10 cellular contexts compared by ENCODE assay signal in the genomic region with DNA sequence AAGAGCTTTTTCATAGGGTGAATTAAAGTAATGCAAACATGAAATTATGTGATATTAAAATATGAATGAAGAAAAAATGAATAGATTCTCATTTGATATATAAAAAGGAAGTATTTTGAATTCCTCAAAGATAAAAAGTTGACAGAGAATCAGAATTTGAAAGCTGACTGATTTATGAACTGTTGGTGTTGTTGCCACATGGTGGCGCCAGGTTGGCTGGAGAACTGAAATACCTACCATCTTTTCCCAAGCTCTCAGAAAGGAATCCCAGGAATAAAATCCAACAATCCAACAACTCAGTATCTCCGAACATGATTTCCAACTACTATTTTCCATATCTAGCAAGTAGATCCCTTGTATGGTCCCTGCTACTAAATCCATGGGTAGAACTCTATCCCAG. TPM values are rescaled to one million over a fixed set of nuclear protein-coding genes. Genes with fewer than 3 reads are reported as not detected.
DNase-seq lines count a peak whose midpoint lies in the region; ATAC-seq and TF ChIP-seq lines count a peak whose summit lies in the region.
"Had no signal": no experiment of that assay in that cellular context is flagged by ENCODE, and none has a peak within 500 bp of the region (broad histone marks: within the 10 kb centered on the region; RNA-seq: fewer than 3 reads in every experiment).

No MANE protein-coding gene starts in this region.

- H3K27me3 Mint-ChIP-seq in MCF 10A (ENCODE audit: insufficient read depth, unreplicated experiment) = peaks cover 24% of the 10 kb centered on the region

- H3K27ac ChIP-seq in breast epithelium (no peak overlapping the region), thoracic aorta (no peak overlapping the region), sigmoid colon (no peak overlapping the region)

- no peak overlapping the region for H3K4me3 Mint-ChIP-seq in MCF 10A (ENCODE audit: unreplicated experiment)

- CTCF ChIA-PET in MCF 10A (lab: Yijun Ruan, JAX) = interaction anchor here (0.5 to 3.8 kb wide), 16 partner anchors 10 to 367 kb away, joined by 3 to 45 read pairs (median 4); no protein-coding TSS in a partner anchor

- H3K27me3 ChIP-seq in breast epithelium (peaks cover 0 to 38% of the 10 kb centered on the region in 2 donors), thoracic aorta (replicated peaks; ENCODE audit: insufficient read depth) (no peaks in the 10 kb centered on the region), sigmoid colon (peaks cover 21 to 50% (median 44%) of the 10 kb centered on the region in 3 donors)

- no peak for TF ChIP-seq POLR2A in breast epithelium (IDR thresholded peaks at IDR 0.05)
- no peak for TF ChIP-seq POLR2A in sigmoid colon (IDR thresholded peaks at IDR 0.05)

- H3K36me3 ChIP-seq in breast epithelium (no peaks in the 10 kb centered on the region), thoracic aorta (no peaks in the 10 kb centered on the region), sigmoid colon (no peaks in the 10 kb centered on the region)

- intact Hi-C loops in MCF 10A (cut with micrococcal nuclease) = loop anchor here (1.0 to 10.0 kb wide), 3 partner anchors 178 to 367 kb away; no protein-coding TSS in a partner anchor
- intact Hi-C loops in breast epithelium (cut with DNase I; ENCODE audit: low total_unique reads) = no loop called here
- intact Hi-C loops in sigmoid colon (cut with DNase I) = no loop called here

- H3K9me3 ChIP-seq in breast epithelium (no peaks in the 10 kb centered on the region), thoracic aorta (no peaks in the 10 kb centered on the region), sigmoid colon (no peaks in the 10 kb centered on the region)

- 50 to 66% methylated on average over 2 of the region's 2 CpGs for WGBS in sigmoid colon, 2 donors

- POLR2A ChIA-PET in MCF 10A (lab: Yijun Ruan, JAX) = interaction anchor here (0.7 kb wide), 2 partner anchors 295 to 367 kb away, joined by 3 read pairs; no protein-coding TSS in a partner anchor

- H3K4me1 ChIP-seq in breast epithelium (peaks cover 0 to 2% of the 10 kb centered on the region in 2 donors), thoracic aorta (ENCODE audit: control insufficient read depth in 1 of 2, low read depth in 2 of 2) (peaks cover 2 to 14% of the 10 kb centered on the region in 2 donors), sigmoid colon (peaks cover 0 to 24% (median 15%) of the 10 kb centered on the region in 4 donors)

- no peak for TF ChIP-seq EP300 in sigmoid colon (IDR thresholded peaks at IDR 0.05)

- H3K27ac Mint-ChIP-seq in MCF 10A (ENCODE audit: low read depth, unreplicated experiment) = no peak overlapping the region

- no peak overlapping the region for H3K4me3 ChIP-seq in breast epithelium
- no peak overlapping the region for H3K4me3 ChIP-seq in fibroblast of villous mesenchyme (ENCODE audit: low read depth, low read length)
- no peak overlapping the region for H3K4me3 ChIP-seq in thoracic aorta
- H3K4me3 ChIP-seq in sigmoid colon = no peak overlapping the region

- ATAC-seq in thoracic aorta (ENCODE audit: insufficient number of reproducible peaks, low FRiP score, low read depth) (no peak), GM21447 (IDR thresholded peaks at IDR 0.05; ENCODE audit: unreplicated experiment) (no peak), GM21717 (IDR thresholded peaks at IDR 0.05; ENCODE audit: unreplicated experiment) (no peak)

- TF ChIP-seq CTCF in MCF 10A (IDR thresholded peaks at IDR 0.05; ENCODE audit: unreplicated experiment) = peak; percentile 40
- TF ChIP-seq CTCF in breast epithelium (IDR thresholded peaks at IDR 0.05) = peak in 1 of 3 donors; percentile 16
- TF ChIP-seq CTCF in fibroblast of villous mesenchyme (IDR thresholded peaks at IDR 0.05; ENCODE audit: insufficient read depth, low read depth, low read length) = peak; percentile 9
- peak; percentile 8 for TF ChIP-seq CTCF in thoracic aorta (IDR thresholded peaks at IDR 0.05)
- TF ChIP-seq CTCF in sigmoid colon (IDR thresholded peaks at IDR 0.05) = no peak

- DNase-seq in MCF 10A (ENCODE audit: unreplicated experiment) (peak; percentile 36), breast epithelium (ENCODE audit: low spot score in 2 of 2) (no peak), OCI-M1 (lab: John Stamatoyannopoulos, UW) (peak; percentile 30), fibroblast of villous mesenchyme (ENCODE audit: low read depth) (no peak), thoracic aorta (ENCODE audit: low spot score) (no peak), sigmoid colon (no peak)
- DNase-seq: IMR-90 had no signal

- no TSS peak for BruUV-seq in MCF 10A (replicated peaks; lab: Mats Ljungman, UMichigan)

- peaks cover 6% of the 10 kb centered on the region for H3K4me1 Mint-ChIP-seq in MCF 10A (ENCODE audit: insufficient read depth, unreplicated experiment)

- peaks cover 4% of the 10 kb centered on the region for H3K36me3 Mint-ChIP-seq in MCF 10A (ENCODE audit: insufficient read depth, unreplicated experiment)

- no peaks in the 10 kb centered on the region for H3K9me3 Mint-ChIP-seq in MCF 10A (ENCODE audit: unreplicated experiment)

RNA-seq across cellular contexts. Expression of gene MYRIP, which starts 3.1 kb away (rescaled TPM):
- total RNA-seq in MCF 10A (2022) (0.10 and 0.19 TPM in 2 replicates), breast epithelium (1 to 10 TPM; 2.3 to 4.8 (median 2.6) TPM), fibroblast of villous mesenchyme (not detected in 2 replicates), thoracic aorta (1 to 10 TPM; 1.5 to 5.1 TPM), sigmoid colon (1 to 10 TPM; 2.2 to 5.5 (median 4.1) TPM)
- 1 to 10 TPM; 2.4 to 5.1 (median 4.2) TPM for polyA plus RNA-seq in sigmoid colon
- total RNA-seq: IMR-90; T-helper 1 cell treated with Interleukin-12 subunit alpha and Interleukin-12 subunit beta and Interleukin-4 antibody, amounts not matched to agents 30 ng/mL and 1 ng/mL, for 36 hours had no signal
- polyA plus RNA-seq: IMR-90 had no signal

Comparison
In these comparisons a context has a peak if more than half of its experiments do, and no peak if none do; other contexts are left out.
1. DNase-seq: peak in MCF 10A (single experiment) and OCI-M1 (single experiment); none in breast epithelium (0 of 2), fibroblast of villous mesenchyme (single experiment), thoracic aorta (single experiment) and sigmoid colon (single experiment).
2. CTCF ChIP-seq: peak in MCF 10A (single experiment), fibroblast of villous mesenchyme (single experiment) and thoracic aorta (single experiment); none in sigmoid colon (0 of 4).